ENCODE assay signal across 1 cellular context in genomic region chr11:124600924-124601323, GRCh38.
TF ChIP-seq lines count a peak whose summit lies in the region.

No MANE protein-coding gene starts in this region.

TF ChIP-seq in K562, 482 proteins besides CTCF, POLR2A, EP300 and RAD21:
- TF ChIP-seq TEAD1 (CRISPR knock-in tag; IDR thresholded peaks at IDR 0.05) (no peak), NUFIP1 (IDR thresholded peaks at IDR 0.05; ENCODE audit: partially characterized antibody) (no peak), GTF2F1 (IDR thresholded peaks at IDR 0.05; ENCODE audit: low read depth, low read length) (no peak), PCBP2 (IDR thresholded peaks at IDR 0.05; ENCODE audit: low read depth, low read length, poor library complexity, severe bottlenecking) (no peak), NFE2 (IDR thresholded peaks at IDR 0.05; ENCODE audit: low read depth) (no peak), PKNOX1 (IDR thresholded peaks at IDR 0.05) (0 out of 2 replicates have a peak, but pooled peaks have one; percentile 6), ETS1 (conservative IDR thresholded peaks at IDR 0.05; ENCODE audit: control insufficient read depth, low read depth, low read length) (no peak), MEIS2 (IDR thresholded peaks at IDR 0.05; ENCODE audit: partially characterized antibody) (peak; percentile 19), HOXB6 (CRISPR knock-in tag; IDR thresholded peaks at IDR 0.05; ENCODE audit: borderline replicate concordance) (no peak), BRD9 (IDR thresholded peaks at IDR 0.05; ENCODE audit: low read depth, partially characterized antibody) (no peak), ZFP30 (CRISPR knock-in tag; IDR thresholded peaks at IDR 0.05; ENCODE audit: borderline replicate concordance) (no peak), ZNF175 (CRISPR knock-in tag; IDR thresholded peaks at IDR 0.05; ENCODE audit: low read depth) (0 out of 2 replicates have a peak, but pooled peaks have one; percentile 34), U2AF1 (optimal IDR thresholded peaks at IDR 0.05; ENCODE audit: low read depth, low read length) (no peak), KDM2B (CRISPR knock-in tag; IDR thresholded peaks at IDR 0.05) (no peak), ARID1B (IDR thresholded peaks at IDR 0.05) (no peak), DNMT1 (IDR thresholded peaks at IDR 0.05) (no peak), RBM17 (IDR thresholded peaks at IDR 0.05; ENCODE audit: borderline replicate concordance, low read depth, low read length) (no peak), ZNF316 (IDR thresholded peaks at IDR 0.05) (no peak), SNIP1 (IDR thresholded peaks at IDR 0.05; ENCODE audit: low read depth) (no peak), ZNF24 (IDR thresholded peaks at IDR 0.05) (no peak)
- TF ChIP-seq, protein P1, sequence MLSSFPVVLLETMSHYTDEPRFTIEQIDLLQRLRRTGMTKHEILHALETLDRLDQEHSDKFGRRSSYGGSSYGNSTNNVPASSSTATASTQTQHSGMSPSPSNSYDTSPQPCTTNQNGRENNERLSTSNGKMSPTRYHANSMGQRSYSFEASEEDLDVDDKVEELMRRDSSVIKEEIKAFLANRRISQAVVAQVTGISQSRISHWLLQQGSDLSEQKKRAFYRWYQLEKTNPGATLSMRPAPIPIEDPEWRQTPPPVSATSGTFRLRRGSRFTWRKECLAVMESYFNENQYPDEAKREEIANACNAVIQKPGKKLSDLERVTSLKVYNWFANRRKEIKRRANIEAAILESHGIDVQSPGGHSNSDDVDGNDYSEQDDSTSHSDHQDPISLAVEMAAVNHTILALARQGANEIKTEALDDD (IDR thresholded peaks at IDR 0.05) = peak; percentile 72
- TF ChIP-seq, protein P2, sequence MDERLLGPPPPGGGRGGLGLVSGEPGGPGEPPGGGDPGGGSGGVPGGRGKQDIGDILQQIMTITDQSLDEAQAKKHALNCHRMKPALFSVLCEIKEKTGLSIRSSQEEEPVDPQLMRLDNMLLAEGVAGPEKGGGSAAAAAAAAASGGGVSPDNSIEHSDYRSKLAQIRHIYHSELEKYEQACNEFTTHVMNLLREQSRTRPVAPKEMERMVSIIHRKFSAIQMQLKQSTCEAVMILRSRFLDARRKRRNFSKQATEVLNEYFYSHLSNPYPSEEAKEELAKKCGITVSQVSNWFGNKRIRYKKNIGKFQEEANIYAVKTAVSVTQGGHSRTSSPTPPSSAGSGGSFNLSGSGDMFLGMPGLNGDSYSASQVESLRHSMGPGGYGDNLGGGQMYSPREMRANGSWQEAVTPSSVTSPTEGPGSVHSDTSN (CRISPR knock-in tag; IDR thresholded peaks at IDR 0.05; ENCODE audit: low read depth) = no peak
- TF ChIP-seq, protein P2 (tag; conservative IDR thresholded peaks at IDR 0.05; ENCODE audit: low read depth) = peak; percentile 74
